In genomic region chr3:81132995-81133394, GRCh38 we compare ENCODE assay signal across 25 cellular contexts.
"Had no signal": no experiment of that assay in that cellular context is flagged by ENCODE, and none has a peak within 500 bp of the region (broad histone marks: within the 10 kb centered on the region; RNA-seq: fewer than 3 reads in every experiment).

No MANE protein-coding gene starts in this region.

- H3K36me3 ChIP-seq: stomach, suprapubic skin, thoracic aorta, thyroid gland, tibial artery, tibial nerve, transverse colon, upper lobe of left lung, upper lobe of right lung, uterus, vagina had no signal

- H3K4me3 ChIP-seq: stomach, suprapubic skin, testis, thoracic aorta, thyroid gland, tibial artery, tibial nerve, transverse colon, upper lobe of left lung, upper lobe of right lung, uterus, vagina had no signal

- ATAC-seq: stimulated activated effector memory CD8-positive, alpha-beta T cell treated with anti-CD3 and anti-CD28 coated beads, Interleukin-12 subunit alpha, Interleukin-12 subunit beta, amount 100 ng/mL, for 72 hours; stimulated activated memory B cell treated with anti-CD40 and anti-IgM and Interleukin-4, amounts not matched to agents 10 μg/mL and 1 μg/mL and 100 μg/mL, for 72 hours; stimulated activated naive B cell treated with anti-CD40 and anti-IgM and Interleukin-4, amounts not matched to agents 10 μg/mL and 1 μg/mL and 100 μg/mL, for 72 hours; stimulated activated naive CD8-positive, alpha-beta T cell treated with anti-CD3 and anti-CD28 coated beads, Interleukin-15, amount 100 ng/mL, for 72 hours; stimulated activated naive CD8-positive, alpha-beta T cell treated with anti-CD3 and anti-CD28 coated beads, Interleukin-15, Interleukin-2, amounts not matched to agents 100 U/mL and 50 U/mL, for 24 hours; upper lobe of right lung had no signal

- H3K4me1 ChIP-seq: stomach, suprapubic skin, testis, thyroid gland, tibial artery, tibial nerve, transverse colon, upper lobe of left lung, upper lobe of right lung, uterus, vagina had no signal

- DNase-seq: stimulated activated CD4-positive, alpha-beta T cell treated with anti-CD3 and anti-CD28 coated beads, Interleukin-2, amount 100 ng/mL, for 48 hours; stimulated activated CD4-positive, alpha-beta T cell treated with anti-CD3 and anti-CD28 coated beads, Interleukin-4, amount 100 ng/mL, for 1 hour; stimulated activated CD4-positive, alpha-beta T cell treated with anti-CD3 and anti-CD28 coated beads, Interleukin-4, amount 100 ng/mL, for 24 hours; stimulated activated CD4-positive, alpha-beta T cell treated with anti-CD3 and anti-CD28 coated beads, Interleukin-4, amount 100 ng/mL, for 4 hours; stimulated activated CD8-positive, alpha-beta memory T cell treated with anti-CD3 and anti-CD28 coated beads, Interleukin-4, amount 100 ng/mL, for 48 hours; stimulated activated naive B cell treated with anti-CD40 and anti-IgM and Interleukin-4, amounts not matched to agents 10 μg/mL and 1 μg/mL and 100 μg/mL, for 72 hours; stimulated activated naive CD4-positive, alpha-beta T cell; stimulated activated naive CD4-positive, alpha-beta T cell treated with Interleukin-2 at 50 U/mL for 16 hours; stimulated activated naive CD8-positive, alpha-beta T cell treated with anti-CD3 and anti-CD28 coated beads, Interleukin-15, amount 100 ng/mL, for 72 hours; stimulated activated naive CD8-positive, alpha-beta T cell treated with anti-CD3 and anti-CD28 coated beads, Interleukin-15, Interleukin-2, amounts not matched to agents 100 U/mL and 50 U/mL, for 24 hours; stomach; substantia nigra; testis; thyroid gland; tibial artery; transverse colon; upper lobe of left lung; upper lobe of right lung; uterus had no signal

- H3K27ac ChIP-seq: stomach, suprapubic skin, testis, thoracic aorta, thyroid gland, tibial artery, tibial nerve, transverse colon, upper lobe of left lung, upper lobe of right lung, uterus, vagina had no signal

- H3K27me3 ChIP-seq: stomach, suprapubic skin, testis, thyroid gland, tibial artery, tibial nerve, transverse colon, upper lobe of left lung, upper lobe of right lung, uterus, vagina had no signal

- H3K9me3 ChIP-seq: stomach, suprapubic skin, testis, thoracic aorta, thyroid gland, tibial artery, transverse colon, upper lobe of left lung, upper lobe of right lung, uterus, vagina had no signal
